In the genomic region with DNA sequence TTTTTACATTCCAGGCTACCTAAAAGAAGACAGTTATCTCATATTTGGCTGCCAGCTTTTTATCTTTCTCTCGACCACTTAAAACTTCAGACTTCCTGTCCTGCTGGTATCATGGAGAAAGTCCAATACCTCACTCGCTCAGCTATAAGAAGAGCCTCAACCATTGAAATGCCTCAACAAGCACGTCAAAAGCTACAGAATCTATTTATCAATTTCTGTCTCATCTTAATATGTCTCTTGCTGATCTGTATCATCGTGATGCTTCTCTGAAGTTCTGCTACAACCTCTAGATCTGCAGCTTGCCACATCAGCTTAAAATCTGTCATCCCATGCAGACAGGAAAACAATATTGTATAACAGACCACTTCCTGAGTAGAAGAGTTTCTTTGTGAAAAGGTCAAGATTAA, we compare ENCODE assay signal across 9 cellular contexts. TPM values are rescaled to one million over a fixed set of nuclear protein-coding genes. Genes with fewer than 3 reads are reported as not detected.
DNase-seq lines count a peak whose midpoint lies in the region; ATAC-seq and TF ChIP-seq lines count a peak whose summit lies in the region.
"Had no signal": no experiment of that assay in that cellular context is flagged by ENCODE, and none has a peak within 500 bp of the region (broad histone marks: within the 10 kb centered on the region; RNA-seq: fewer than 3 reads in every experiment).

No MANE protein-coding gene starts in this region.

- peaks cover 28% of the 10 kb centered on the region for H3K36me3 Mint-ChIP-seq in activated naive CD4-positive, alpha-beta T cell treated with anti-CD3 and anti-CD28 coated beads, Interleukin-2, amount 10 ng/mL, durations not matched to agents 7 days and 5 days
- peaks cover 30% of the 10 kb centered on the region for H3K36me3 Mint-ChIP-seq in activated naive CD8-positive, alpha-beta T cell treated with anti-CD3 and anti-CD28 coated beads, Interleukin-2, amount 50 U/mL, for 24 hours (ENCODE audit: low read depth)

- TF ChIP-seq CTCF in GM13977 (IDR thresholded peaks at IDR 0.05; ENCODE audit: extremely low read depth, insufficient read depth, missing control alignments) = no peak

- no peaks in the 10 kb centered on the region for H3K27me3 ChIP-seq in H7 (ENCODE audit: control insufficient read depth, insufficient read depth, low read length)

- in situ Hi-C loops in GM13977 (cut with MboI; ENCODE audit: low pct_unique_long_range_greater_than_20kb, low sequenced_read_pairs, unreplicated experiment) = loop anchor here (10.0 to 25.0 kb wide), 2 partner anchors 228 to 274 kb away; no protein-coding TSS in a partner anchor

- CTCF ChIA-PET in activated naive CD4-positive, alpha-beta T cell treated with anti-CD3 and anti-CD28 coated beads, Interleukin-2, amount 10 ng/mL, durations not matched to agents 7 days and 5 days (lab: Charles Lee) = interaction anchor here (1.6 kb wide), 1 partner anchor 274 kb away, joined by 4 read pairs; no protein-coding TSS in a partner anchor

- H3K4me1 Mint-ChIP-seq in activated naive CD4-positive, alpha-beta T cell treated with anti-CD3 and anti-CD28 coated beads, Interleukin-2, amount 10 ng/mL, durations not matched to agents 7 days and 5 days = peaks cover 23% of the 10 kb centered on the region
- peaks cover 37% of the 10 kb centered on the region for H3K4me1 Mint-ChIP-seq in activated naive CD8-positive, alpha-beta T cell treated with anti-CD3 and anti-CD28 coated beads, Interleukin-2, amount 50 U/mL, for 24 hours
- H3K4me1 Mint-ChIP-seq in stimulated activated naive CD8-positive, alpha-beta T cell treated with anti-CD3 and anti-CD28 coated beads, Interleukin-15, amount 100 ng/mL, for 72 hours = peaks cover 49% of the 10 kb centered on the region

- peak; percentile 70 for ATAC-seq in HG03196 (IDR thresholded peaks at IDR 0.05; ENCODE audit: unreplicated experiment)
- ATAC-seq in activated naive CD8-positive, alpha-beta T cell treated with anti-CD3 and anti-CD28 coated beads, Interleukin-2, amount 50 U/mL, for 24 hours = peak; percentile 86
- ATAC-seq in stimulated activated naive CD8-positive, alpha-beta T cell treated with anti-CD3 and anti-CD28 coated beads, Interleukin-15, amount 100 ng/mL, for 72 hours = peak; percentile 98

- H3K27me3 Mint-ChIP-seq in activated naive CD4-positive, alpha-beta T cell treated with anti-CD3 and anti-CD28 coated beads, Interleukin-2, amount 10 ng/mL, durations not matched to agents 7 days and 5 days = no peaks in the 10 kb centered on the region
- H3K27me3 Mint-ChIP-seq in activated naive CD8-positive, alpha-beta T cell treated with anti-CD3 and anti-CD28 coated beads, Interleukin-2, amount 50 U/mL, for 24 hours = no peaks in the 10 kb centered on the region
- no peaks in the 10 kb centered on the region for H3K27me3 Mint-ChIP-seq in stimulated activated naive CD8-positive, alpha-beta T cell treated with anti-CD3 and anti-CD28 coated beads, Interleukin-15, amount 100 ng/mL, for 72 hours

- no peaks in the 10 kb centered on the region for H3K36me3 ChIP-seq in H7 (replicated peaks; ENCODE audit: control insufficient read depth, insufficient read depth, low read length)

- no peak overlapping the region for H3K4me3 ChIP-seq in H7 (ENCODE audit: insufficient read depth, low read depth, low read length)

- H3K4me3 Mint-ChIP-seq in activated naive CD4-positive, alpha-beta T cell treated with anti-CD3 and anti-CD28 coated beads, Interleukin-2, amount 10 ng/mL, durations not matched to agents 7 days and 5 days = peak overlapping the region; percentile 43
- H3K4me3 Mint-ChIP-seq in activated naive CD8-positive, alpha-beta T cell treated with anti-CD3 and anti-CD28 coated beads, Interleukin-2, amount 50 U/mL, for 24 hours = peak overlapping the region; percentile 65
- H3K4me3 Mint-ChIP-seq in stimulated activated naive CD8-positive, alpha-beta T cell treated with anti-CD3 and anti-CD28 coated beads, Interleukin-15, amount 100 ng/mL, for 72 hours = peak overlapping the region; percentile 64 to 71

- no peaks in the 10 kb centered on the region for H3K9me3 Mint-ChIP-seq in activated naive CD4-positive, alpha-beta T cell treated with anti-CD3 and anti-CD28 coated beads, Interleukin-2, amount 10 ng/mL, durations not matched to agents 7 days and 5 days
- H3K9me3 Mint-ChIP-seq in activated naive CD8-positive, alpha-beta T cell treated with anti-CD3 and anti-CD28 coated beads, Interleukin-2, amount 50 U/mL, for 24 hours = no peaks in the 10 kb centered on the region
- H3K9me3 Mint-ChIP-seq in stimulated activated naive CD8-positive, alpha-beta T cell treated with anti-CD3 and anti-CD28 coated beads, Interleukin-15, amount 100 ng/mL, for 72 hours = no peaks in the 10 kb centered on the region

- peak overlapping the region; percentile 96 for H3K27ac Mint-ChIP-seq in activated naive CD4-positive, alpha-beta T cell treated with anti-CD3 and anti-CD28 coated beads, Interleukin-2, amount 10 ng/mL, durations not matched to agents 7 days and 5 days
- peak overlapping the region; percentile 83 for H3K27ac Mint-ChIP-seq in activated naive CD8-positive, alpha-beta T cell treated with anti-CD3 and anti-CD28 coated beads, Interleukin-2, amount 50 U/mL, for 24 hours
- peak overlapping the region; percentile 88 to 94 for H3K27ac Mint-ChIP-seq in stimulated activated naive CD8-positive, alpha-beta T cell treated with anti-CD3 and anti-CD28 coated beads, Interleukin-15, amount 100 ng/mL, for 72 hours

- peak; percentile 25 for DNase-seq in activated naive CD4-positive, alpha-beta T cell treated with anti-CD3 and anti-CD28 coated beads, Interleukin-2, amount 10 ng/mL, durations not matched to agents 7 days and 5 days
- DNase-seq in activated naive CD4-positive, alpha-beta T cell (lab: John Stamatoyannopoulos, UW) = no peak
- no peak for DNase-seq in activated naive CD8-positive, alpha-beta T cell treated with anti-CD3 and anti-CD28 coated beads, Interleukin-2, amount 50 U/mL, for 24 hours
- DNase-seq in stimulated activated naive CD8-positive, alpha-beta T cell treated with anti-CD3 and anti-CD28 coated beads, Interleukin-15, amount 100 ng/mL, for 72 hours = peak in 1 of 2 donors; percentile 27
- DNase-seq in GM13977 (ENCODE audit: low spot score) (no peak), NCI-H524 (lab: John Stamatoyannopoulos, UW) (no peak), H7 (no peak)
- DNase-seq: NCI-H774 had no signal

RNA-seq across cellular contexts. Expression of a gene that starts 10.7 kb away (rescaled TPM):
- total RNA-seq in H7 (2014; rRNA removed; shearing (Covaris generic)) = not detected in 2 replicates
